Comparison of ENCODE assay signal across 1 cellular context in genomic region chr3:19887122-19887521, GRCh38. TPM values are rescaled to one million over a fixed set of nuclear protein-coding genes. Genes with fewer than 3 reads are reported as not detected.
"Had no signal": no experiment of that assay in that cellular context is flagged by ENCODE, and none has a peak within 500 bp of the region (broad histone marks: within the 10 kb centered on the region; RNA-seq: fewer than 3 reads in every experiment).

No MANE protein-coding gene starts in this region.

RNA-seq across cellular contexts. Expression of gene EFHB, which starts 46.9 kb away (rescaled TPM):
- total RNA-seq: H4 had no signal
